Comparison of ENCODE assay signal across 18 cellular contexts in the genomic region with DNA sequence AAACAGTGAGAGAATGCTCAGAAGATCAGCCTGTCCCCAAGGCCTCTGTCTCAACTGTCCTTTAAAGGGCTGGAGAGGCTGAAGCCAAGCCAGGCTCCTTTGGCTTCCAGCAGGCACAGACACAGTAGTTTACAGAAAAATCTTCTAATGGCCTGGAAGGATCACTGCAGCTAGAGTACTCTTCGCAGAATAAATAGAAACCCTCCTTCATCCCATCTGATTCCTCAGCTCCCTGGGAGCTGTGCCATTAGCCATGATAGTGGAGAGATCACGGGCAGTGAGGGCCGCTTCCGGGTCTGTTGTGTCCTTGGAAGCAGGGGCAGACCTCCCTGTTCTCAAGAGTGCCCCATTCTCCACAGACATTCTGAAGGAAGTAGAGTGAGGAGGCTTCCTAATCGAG.
DNase-seq lines count a peak whose midpoint lies in the region; ATAC-seq, FAIRE-seq and TF ChIP-seq lines count a peak whose summit lies in the region.
"Had no signal": no experiment of that assay in that cellular context is flagged by ENCODE, and none has a peak within 500 bp of the region (broad histone marks: within the 10 kb centered on the region; RNA-seq: fewer than 3 reads in every experiment).

No MANE protein-coding gene starts in this region.

- TF ChIP-seq CTCF in GM23338 (conservative IDR thresholded peaks at IDR 0.05; ENCODE audit: low read depth in 2 of 2) (no peak), coronary artery (IDR thresholded peaks at IDR 0.05) (no peak), left lung (IDR thresholded peaks at IDR 0.05) (no peak)

- no peaks in the 10 kb centered on the region for H3K9me3 Mint-ChIP-seq in GM23338
- H3K9me3 Mint-ChIP-seq: activated naive CD4-positive, alpha-beta T cell treated with anti-CD3 and anti-CD28 coated beads for 36 hours; activated T-cell treated with anti-CD3 and anti-CD28 coated beads, Interleukin-2, amount 50 U/mL, for 24 hours had no signal

- 0 out of 2 replicates have a peak overlapping the region, but pooled peaks have one; percentile 12 for H3K27ac Mint-ChIP-seq in GM23338
- H3K27ac Mint-ChIP-seq: activated CD8-positive, alpha-beta T cell treated with anti-CD3 and anti-CD28 coated beads, Interleukin-2, amount 10 ng/mL, durations not matched to agents 7 days and 5 days; activated naive CD4-positive, alpha-beta T cell treated with anti-CD3 and anti-CD28 coated beads for 36 hours; activated T-cell treated with anti-CD3 and anti-CD28 coated beads, Interleukin-2, amount 50 U/mL, for 24 hours had no signal

- H3F3A ChIP-seq in GM23338 (replicated peaks; ENCODE audit: low read depth): no peaks in the 10 kb centered on the region

- H3K4me3 ChIP-seq in GM23338 (no peak overlapping the region), coronary artery (peak overlapping the region; percentile 27), right cardiac atrium (ENCODE audit: low read length) (no peak overlapping the region), left lung (no peak overlapping the region)

- H3K9me3 ChIP-seq in right cardiac atrium (ENCODE audit: control insufficient read depth, low read length) (no peaks in the 10 kb centered on the region), left lung (no peaks in the 10 kb centered on the region)

- H3K9me2 ChIP-seq in GM23338 (ENCODE audit: insufficient read depth): no peaks in the 10 kb centered on the region

- intact Hi-C loops in right cardiac atrium (cut with DNase I): no loop called here
- intact Hi-C loops in left lung (cut with DNase I): no loop called here

- no peak overlapping the region for H2AFZ ChIP-seq in GM23338

- FAIRE-seq in H54 (lab: Jason Lieb, UNC): no peak

- H4K20me1 ChIP-seq in GM23338 (replicated peaks; ENCODE audit: insufficient read depth): no peaks in the 10 kb centered on the region

- H3K27me3 Mint-ChIP-seq in GM23338 (ENCODE audit: insufficient read depth, low read depth, poor library complexity): peaks cover 2% of the 10 kb centered on the region
- H3K27me3 Mint-ChIP-seq: activated T-cell treated with anti-CD3 and anti-CD28 coated beads, Interleukin-2, amount 50 U/mL, for 24 hours; T-helper 17 cell had no signal

- no peak overlapping the region for H3K4me3 Mint-ChIP-seq in GM23338
- H3K4me3 Mint-ChIP-seq: activated CD8-positive, alpha-beta T cell treated with anti-CD3 and anti-CD28 coated beads, Interleukin-2, amount 10 ng/mL, durations not matched to agents 7 days and 5 days; activated naive CD4-positive, alpha-beta T cell treated with anti-CD3 and anti-CD28 coated beads for 36 hours; activated T-cell treated with anti-CD3 and anti-CD28 coated beads, Interleukin-2, amount 50 U/mL, for 24 hours; T-helper 17 cell had no signal

- H3K4me1 ChIP-seq in GM23338 (ENCODE audit: insufficient read depth) (peaks cover 56% of the 10 kb centered on the region), right cardiac atrium (ENCODE audit: control insufficient read depth, insufficient read depth, low read length) (no peaks in the 10 kb centered on the region), left lung (peaks cover 9 to 37% of the 10 kb centered on the region in 2 donors)

- 27% methylated on average over 5 of the region's 5 CpGs for WGBS in right cardiac atrium

- H3K36me3 Mint-ChIP-seq in GM23338 (ENCODE audit: low read depth): peaks cover 22% of the 10 kb centered on the region

- H3K79me2 ChIP-seq in GM23338 (replicated peaks; ENCODE audit: insufficient read depth): no peaks in the 10 kb centered on the region

- H3K36me3 ChIP-seq in GM23338 (ENCODE audit: insufficient read depth) (peaks cover 5% of the 10 kb centered on the region; the same call in 1 of the 2 replicates), left lung (peaks cover 0 to 14% of the 10 kb centered on the region in 2 donors)

- ATAC-seq in GM23338 (no peak), right cardiac atrium (peak; percentile 85 to 92), left lung (no peak), HG03097 (IDR thresholded peaks at IDR 0.05; ENCODE audit: low FRiP score, unreplicated experiment) (no peak)
- ATAC-seq: activated CD8-positive, alpha-beta T cell treated with anti-CD3 and anti-CD28 coated beads, Interleukin-2, amount 10 ng/mL, durations not matched to agents 7 days and 5 days; foreskin keratinocyte; T-helper 17 cell had no signal

- no peak for TF ChIP-seq POLR2A in H54 (IDR thresholded peaks at IDR 0.05; ENCODE audit: low read depth, low read length)

- no peak overlapping the region for H3K4me2 ChIP-seq in GM23338

- H3K27me3 ChIP-seq in GM23338 (ENCODE audit: insufficient read depth): no peaks in the 10 kb centered on the region
- no peaks in the 10 kb centered on the region for H3K27me3 ChIP-seq in right cardiac atrium (ENCODE audit: control insufficient read depth, insufficient read depth)
- H3K27me3 ChIP-seq in left lung: no peaks in the 10 kb centered on the region
- H3K27me3 ChIP-seq: foreskin keratinocyte had no signal

- no peak overlapping the region for H3K27ac ChIP-seq in GM23338 (ENCODE audit: low read depth)
- peak overlapping the region; percentile 50 to 55 for H3K27ac ChIP-seq in coronary artery
- peak overlapping the region; percentile 39 for H3K27ac ChIP-seq in right cardiac atrium (ENCODE audit: low read length)
- no peak overlapping the region for H3K27ac ChIP-seq in left lung
- H3K27ac ChIP-seq: C4-2B, foreskin keratinocyte had no signal

- H3K4me1 Mint-ChIP-seq in GM23338: peaks cover 67% of the 10 kb centered on the region

- DNase-seq in GM23338 (ENCODE audit: low spot score): no peak
- no peak for DNase-seq in coronary artery (ENCODE audit: low spot score)
- peak; percentile 53 to 83 (median 76) for DNase-seq in right cardiac atrium
- DNase-seq in pons (ENCODE audit: low spot score): peak; percentile 35
- no peak for DNase-seq in left lung
- DNase-seq in H54 (ENCODE audit: insufficient read length, low spot score): no peak
- no peak for DNase-seq in NCI-H2227 (lab: John Stamatoyannopoulos, UW; ENCODE audit: unreplicated experiment)
- DNase-seq: ACHN; activated CD8-positive, alpha-beta T cell treated with anti-CD3 and anti-CD28 coated beads, Interleukin-2, amount 10 ng/mL, durations not matched to agents 7 days and 5 days; activated naive CD4-positive, alpha-beta T cell treated with anti-CD3 and anti-CD28 coated beads for 36 hours; activated T-cell treated with anti-CD3 and anti-CD28 coated beads, Interleukin-2, amount 50 U/mL, for 24 hours; cortex of kidney; foreskin keratinocyte; NCI-H1417 treated with DMSO at 0.1 percent for 48 hours; stimulated activated CD4-positive, alpha-beta T cell treated with anti-CD3 and anti-CD28 coated beads, Interleukin-1b, Interleukin-23, amount 100 ng/mL, for 48 hours; T-helper 17 cell had no signal

TF ChIP-seq in GM23338, 12 proteins besides CTCF, POLR2A, EP300 and RAD21 (continues in another document):
- no peak for TF ChIP-seq CREB1 (CRISPR knock-in tag; IDR thresholded peaks at IDR 0.05; ENCODE audit: low read depth)
- no peak for TF ChIP-seq EZH2phosphoT487 (IDR thresholded peaks at IDR 0.05; ENCODE audit: unreplicated experiment)
- TF ChIP-seq POLR2AphosphoS5 (IDR thresholded peaks at IDR 0.05; ENCODE audit: low read depth): no peak
- TF ChIP-seq, protein P1, sequence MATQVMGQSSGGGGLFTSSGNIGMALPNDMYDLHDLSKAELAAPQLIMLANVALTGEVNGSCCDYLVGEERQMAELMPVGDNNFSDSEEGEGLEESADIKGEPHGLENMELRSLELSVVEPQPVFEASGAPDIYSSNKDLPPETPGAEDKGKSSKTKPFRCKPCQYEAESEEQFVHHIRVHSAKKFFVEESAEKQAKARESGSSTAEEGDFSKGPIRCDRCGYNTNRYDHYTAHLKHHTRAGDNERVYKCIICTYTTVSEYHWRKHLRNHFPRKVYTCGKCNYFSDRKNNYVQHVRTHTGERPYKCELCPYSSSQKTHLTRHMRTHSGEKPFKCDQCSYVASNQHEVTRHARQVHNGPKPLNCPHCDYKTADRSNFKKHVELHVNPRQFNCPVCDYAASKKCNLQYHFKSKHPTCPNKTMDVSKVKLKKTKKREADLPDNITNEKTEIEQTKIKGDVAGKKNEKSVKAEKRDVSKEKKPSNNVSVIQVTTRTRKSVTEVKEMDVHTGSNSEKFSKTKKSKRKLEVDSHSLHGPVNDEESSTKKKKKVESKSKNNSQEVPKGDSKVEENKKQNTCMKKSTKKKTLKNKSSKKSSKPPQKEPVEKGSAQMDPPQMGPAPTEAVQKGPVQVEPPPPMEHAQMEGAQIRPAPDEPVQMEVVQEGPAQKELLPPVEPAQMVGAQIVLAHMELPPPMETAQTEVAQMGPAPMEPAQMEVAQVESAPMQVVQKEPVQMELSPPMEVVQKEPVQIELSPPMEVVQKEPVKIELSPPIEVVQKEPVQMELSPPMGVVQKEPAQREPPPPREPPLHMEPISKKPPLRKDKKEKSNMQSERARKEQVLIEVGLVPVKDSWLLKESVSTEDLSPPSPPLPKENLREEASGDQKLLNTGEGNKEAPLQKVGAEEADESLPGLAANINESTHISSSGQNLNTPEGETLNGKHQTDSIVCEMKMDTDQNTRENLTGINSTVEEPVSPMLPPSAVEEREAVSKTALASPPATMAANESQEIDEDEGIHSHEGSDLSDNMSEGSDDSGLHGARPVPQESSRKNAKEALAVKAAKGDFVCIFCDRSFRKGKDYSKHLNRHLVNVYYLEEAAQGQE (IDR thresholded peaks at IDR 0.05; ENCODE audit: unreplicated experiment): no peak
- TF ChIP-seq ZNF114 (CRISPR knock-in tag; IDR thresholded peaks at IDR 0.05): no peak
- TF ChIP-seq ZNF331 (CRISPR knock-in tag; IDR thresholded peaks at IDR 0.05; ENCODE audit: low read depth): no peak
- TF ChIP-seq, protein P2, sequence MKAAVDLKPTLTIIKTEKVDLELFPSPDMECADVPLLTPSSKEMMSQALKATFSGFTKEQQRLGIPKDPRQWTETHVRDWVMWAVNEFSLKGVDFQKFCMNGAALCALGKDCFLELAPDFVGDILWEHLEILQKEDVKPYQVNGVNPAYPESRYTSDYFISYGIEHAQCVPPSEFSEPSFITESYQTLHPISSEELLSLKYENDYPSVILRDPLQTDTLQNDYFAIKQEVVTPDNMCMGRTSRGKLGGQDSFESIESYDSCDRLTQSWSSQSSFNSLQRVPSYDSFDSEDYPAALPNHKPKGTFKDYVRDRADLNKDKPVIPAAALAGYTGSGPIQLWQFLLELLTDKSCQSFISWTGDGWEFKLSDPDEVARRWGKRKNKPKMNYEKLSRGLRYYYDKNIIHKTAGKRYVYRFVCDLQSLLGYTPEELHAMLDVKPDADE (IDR thresholded peaks at IDR 0.05): no peak

Comparison
In these comparisons a context has a peak if more than half of its experiments do, and no peak if none do; other contexts are left out.
1. ATAC-seq: peak in right cardiac atrium (2 of 2); none in GM23338 (single experiment), left lung (single experiment) and HG03097 (single experiment).
2. DNase-seq: peak in right cardiac atrium (3 of 3) and pons (single experiment); none in GM23338 (single experiment), coronary artery (single experiment), left lung (0 of 2), H54 (single experiment) and NCI-H2227 (single experiment).
3. H3K27ac ChIP-seq: peak in coronary artery (2 of 2) and right cardiac atrium (single experiment); none in GM23338 (single experiment) and left lung (0 of 2).